ENCODE assay signal across 8 cellular contexts in the genomic region with DNA sequence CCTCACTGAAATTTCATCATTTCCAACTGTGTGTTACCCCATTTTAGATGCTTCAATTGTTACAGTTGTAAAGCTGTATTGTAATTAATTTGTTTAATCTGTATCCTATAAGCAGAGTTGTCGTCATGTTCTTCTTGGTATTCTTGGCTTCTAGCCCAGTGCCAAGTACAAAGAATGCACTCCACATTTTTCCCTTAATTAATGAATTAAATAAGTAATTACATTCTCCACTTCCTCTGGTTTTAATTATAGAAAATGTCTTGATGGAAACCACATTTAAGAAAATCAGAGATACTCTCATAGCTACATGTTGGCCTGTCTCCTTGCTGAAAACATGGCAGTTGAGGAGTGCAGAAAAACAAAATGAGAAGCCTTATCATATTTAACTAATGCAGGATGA. TPM values are rescaled to one million over a fixed set of nuclear protein-coding genes. Genes with fewer than 3 reads are reported as not detected.
DNase-seq lines count a peak whose midpoint lies in the region; FAIRE-seq and TF ChIP-seq lines count a peak whose summit lies in the region.

No MANE protein-coding gene starts in this region.

- DNase-seq in activated T-cell treated with anti-CD3 and anti-CD28 coated beads, Interleukin-2, amount 50 U/mL, for 24 hours, result no peak
- no peak for DNase-seq in activated T-cell treated with anti-CD3 and anti-CD28 coated beads, Interleukin-2, amount 50 U/mL, for 1 hour
- no peak for DNase-seq in activated T-helper 1 cell treated with anti-CD3 and anti-CD28 coated beads, Interleukin-12 subunit alpha, Interleukin-12 subunit beta, Interleukin-2, Interleukin-4 antibody, amounts not matched to agents 30 ng/mL and 10 ng/mL and 1 ng/mL, durations not matched to agents 14 hours and 24 hours and 36 hours (ENCODE audit: low spot score)
- no peak for DNase-seq in testis
- no peak for DNase-seq in GM19238 (ENCODE audit: insufficient read length, low spot score)
- DNase-seq in D721Med (ENCODE audit: insufficient read length, low spot score), result no peak
- DNase-seq in NCI-H2227 (lab: John Stamatoyannopoulos, UW; ENCODE audit: unreplicated experiment), result no peak

- peaks cover 16% of the 10 kb centered on the region for H3K36me3 Mint-ChIP-seq in activated T-cell treated with anti-CD3 and anti-CD28 coated beads, Interleukin-2, amount 50 U/mL, for 24 hours (ENCODE audit: low read depth)
- H3K36me3 Mint-ChIP-seq in activated T-helper 1 cell treated with anti-CD3 and anti-CD28 coated beads, Interleukin-12 subunit alpha, Interleukin-12 subunit beta, Interleukin-2, Interleukin-4 antibody, amounts not matched to agents 30 ng/mL and 10 ng/mL and 1 ng/mL, durations not matched to agents 14 hours and 24 hours and 36 hours (ENCODE audit: low read depth), result no peaks in the 10 kb centered on the region

- H3K27ac Mint-ChIP-seq in activated T-cell treated with anti-CD3 and anti-CD28 coated beads, Interleukin-2, amount 50 U/mL, for 24 hours, result peak overlapping the region; percentile 98
- H3K27ac Mint-ChIP-seq in activated T-helper 1 cell treated with anti-CD3 and anti-CD28 coated beads, Interleukin-12 subunit alpha, Interleukin-12 subunit beta, Interleukin-2, Interleukin-4 antibody, amounts not matched to agents 30 ng/mL and 10 ng/mL and 1 ng/mL, durations not matched to agents 14 hours and 24 hours and 36 hours, result peak overlapping the region; percentile 95

- peak overlapping the region; percentile 80 for H3K4me3 ChIP-seq in iPS-20b (ENCODE audit: low read length)
- H3K4me3 ChIP-seq in testis, result peak overlapping the region; percentile 61 to 88

- H3K9ac ChIP-seq in iPS-20b (ENCODE audit: low read depth, low read length), result no peak overlapping the region; the same call in 1 of the 2 replicates

- H3K27ac ChIP-seq in iPS-20b (ENCODE audit: low read length) (no peak overlapping the region), testis (peak overlapping the region; percentile 87 to 92)

- H3K27me3 ChIP-seq in iPS-20b (ENCODE audit: insufficient read depth, low read length) (no peaks in the 10 kb centered on the region), testis (no peaks in the 10 kb centered on the region)

- H3K4me1 ChIP-seq in iPS-20b (ENCODE audit: insufficient read depth, low read length), result peaks cover 5% of the 10 kb centered on the region; the same call in 1 of the 2 replicates
- H3K4me1 ChIP-seq in testis, result peaks cover 10% of the 10 kb centered on the region

- H3K4me3 Mint-ChIP-seq in activated T-cell treated with anti-CD3 and anti-CD28 coated beads, Interleukin-2, amount 50 U/mL, for 24 hours, result peak overlapping the region; percentile 94
- H3K4me3 Mint-ChIP-seq in activated T-helper 1 cell treated with anti-CD3 and anti-CD28 coated beads, Interleukin-12 subunit alpha, Interleukin-12 subunit beta, Interleukin-2, Interleukin-4 antibody, amounts not matched to agents 30 ng/mL and 10 ng/mL and 1 ng/mL, durations not matched to agents 14 hours and 24 hours and 36 hours, result peak overlapping the region; percentile 98

- no peak for FAIRE-seq in D721Med (lab: Jason Lieb, UNC)

- intact Hi-C loops in activated T-helper 1 cell treated with anti-CD3 and anti-CD28 coated beads, Interleukin-12 subunit alpha, Interleukin-12 subunit beta, Interleukin-2, Interleukin-4 antibody, amounts not matched to agents 30 ng/mL and 10 ng/mL and 1 ng/mL, durations not matched to agents 14 hours and 24 hours and 36 hours (cut with micrococcal nuclease), result loop anchor here (2.0 kb wide), 4 partner anchors 17 to 293 kb away; no protein-coding TSS in a partner anchor
- intact Hi-C loops in testis (cut with DNase I; ENCODE audit: low total_unique reads), result no loop called here

- H3K36me3 ChIP-seq in iPS-20b (ENCODE audit: insufficient read depth, low read depth, low read length) (no peaks in the 10 kb centered on the region), testis (ENCODE audit: low read depth, missing control alignments) (no peaks in the 10 kb centered on the region)

- TF ChIP-seq POLR2A in testis (IDR thresholded peaks at IDR 0.05), result no peak

- peaks cover 33% of the 10 kb centered on the region for H3K4me1 Mint-ChIP-seq in activated T-cell treated with anti-CD3 and anti-CD28 coated beads, Interleukin-2, amount 50 U/mL, for 24 hours (ENCODE audit: low read depth)
- peaks cover 23% of the 10 kb centered on the region for H3K4me1 Mint-ChIP-seq in activated T-helper 1 cell treated with anti-CD3 and anti-CD28 coated beads, Interleukin-12 subunit alpha, Interleukin-12 subunit beta, Interleukin-2, Interleukin-4 antibody, amounts not matched to agents 30 ng/mL and 10 ng/mL and 1 ng/mL, durations not matched to agents 14 hours and 24 hours and 36 hours (ENCODE audit: low read depth)

- no peaks in the 10 kb centered on the region for H3K9me3 Mint-ChIP-seq in activated T-cell treated with anti-CD3 and anti-CD28 coated beads, Interleukin-2, amount 50 U/mL, for 24 hours
- H3K9me3 Mint-ChIP-seq in activated T-helper 1 cell treated with anti-CD3 and anti-CD28 coated beads, Interleukin-12 subunit alpha, Interleukin-12 subunit beta, Interleukin-2, Interleukin-4 antibody, amounts not matched to agents 30 ng/mL and 10 ng/mL and 1 ng/mL, durations not matched to agents 14 hours and 24 hours and 36 hours, result no peaks in the 10 kb centered on the region

- WGBS in testis, 2 donors, result 4 to 12% methylated on average over 1 of the region's 1 CpG

- H3K9me3 ChIP-seq in iPS-20b (ENCODE audit: insufficient read depth, low read depth, low read length), result no peaks in the 10 kb centered on the region
- H3K9me3 ChIP-seq in testis, result no peaks in the 10 kb centered on the region

- no peaks in the 10 kb centered on the region for H3K27me3 Mint-ChIP-seq in activated T-cell treated with anti-CD3 and anti-CD28 coated beads, Interleukin-2, amount 50 U/mL, for 24 hours
- H3K27me3 Mint-ChIP-seq in activated T-helper 1 cell treated with anti-CD3 and anti-CD28 coated beads, Interleukin-12 subunit alpha, Interleukin-12 subunit beta, Interleukin-2, Interleukin-4 antibody, amounts not matched to agents 30 ng/mL and 10 ng/mL and 1 ng/mL, durations not matched to agents 14 hours and 24 hours and 36 hours (ENCODE audit: insufficient read depth), result peaks cover 2% of the 10 kb centered on the region

- TF ChIP-seq CTCF in testis (IDR thresholded peaks at IDR 0.05) (no peak), D721Med (IDR thresholded peaks at IDR 0.05; ENCODE audit: insufficient read depth, missing control alignments) (no peak)

RNA-seq across cellular contexts. Expression of a gene that starts 0.7 kb away (rescaled TPM):
- 0.23 TPM in 1 of 2 replicates, not detected in the other for total RNA-seq in activated T-helper 1 cell treated with anti-CD3 and anti-CD28 coated beads, Interleukin-12 subunit alpha, Interleukin-12 subunit beta, Interleukin-2, Interleukin-4 antibody, amounts not matched to agents 30 ng/mL and 10 ng/mL and 1 ng/mL, durations not matched to agents 14 hours and 24 hours and 36 hours
- 10 to 100 TPM; 10.1 to 21.0 TPM for total RNA-seq in testis
- polyA plus RNA-seq in testis (ENCODE audit: insufficient read depth, low read depth, low replicate concordance), result 22.6 TPM

RNA-seq across cellular contexts. Expression of a gene that starts 0.8 kb away (rescaled TPM):
- 9.7 and 10.4 TPM in 2 replicates for total RNA-seq in activated T-helper 1 cell treated with anti-CD3 and anti-CD28 coated beads, Interleukin-12 subunit alpha, Interleukin-12 subunit beta, Interleukin-2, Interleukin-4 antibody, amounts not matched to agents 30 ng/mL and 10 ng/mL and 1 ng/mL, durations not matched to agents 14 hours and 24 hours and 36 hours
- total RNA-seq in testis, result 10 to 100 TPM; 47.6 to 63.3 TPM
- 84.9 TPM for polyA plus RNA-seq in testis (ENCODE audit: insufficient read depth, low read depth, low replicate concordance)

RNA-seq across cellular contexts. Expression of a gene that starts 56.5 kb away (rescaled TPM):
- total RNA-seq in activated T-helper 1 cell treated with anti-CD3 and anti-CD28 coated beads, Interleukin-12 subunit alpha, Interleukin-12 subunit beta, Interleukin-2, Interleukin-4 antibody, amounts not matched to agents 30 ng/mL and 10 ng/mL and 1 ng/mL, durations not matched to agents 14 hours and 24 hours and 36 hours, result 43.1 and 43.3 TPM in 2 replicates
- 10 to 100 TPM; 20.3 to 22.1 TPM for total RNA-seq in testis
- polyA plus RNA-seq in testis (ENCODE audit: insufficient read depth, low read depth, low replicate concordance), result 13.3 TPM
